In the genomic region with DNA sequence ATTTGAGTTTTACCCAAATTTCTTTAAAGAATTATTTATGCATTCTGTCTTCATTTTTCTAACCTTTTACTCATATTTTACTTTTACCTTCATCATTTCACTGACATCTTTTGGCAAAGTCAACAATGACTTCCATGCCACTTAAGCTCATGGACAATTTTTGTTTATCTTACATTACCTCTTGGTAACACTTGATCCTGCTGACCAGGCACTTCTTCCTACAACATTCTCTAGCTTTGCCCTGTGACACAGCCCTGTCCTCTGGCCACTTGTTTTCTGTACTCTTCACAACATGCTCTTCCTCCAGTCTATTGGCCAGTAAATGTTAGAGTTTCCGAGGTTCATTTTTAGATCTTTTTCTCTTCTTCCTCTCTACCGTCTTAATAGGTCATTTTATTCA, we compare ENCODE assay signal across 7 cellular contexts.
"Had no signal": no experiment of that assay in that cellular context is flagged by ENCODE, and none has a peak within 500 bp of the region (broad histone marks: within the 10 kb centered on the region; RNA-seq: fewer than 3 reads in every experiment).

No MANE protein-coding gene starts in this region.

- H3K36me3 Mint-ChIP-seq: IgD-negative memory B cell had no signal

- H3K4me2 ChIP-seq: KMS-11 had no signal

- DNase-seq: KBM-7, KG1 had no signal

- ATAC-seq: K562 had no signal

- H3K4me3 Mint-ChIP-seq: IgD-negative memory B cell had no signal

- H3K4me1 Mint-ChIP-seq: IgD-negative memory B cell had no signal

- FAIRE-seq: HTR-8/SVneo, K562 had no signal

- H3K9ac ChIP-seq: KMS-11 had no signal

- H3K27ac ChIP-seq: HL-60, KMS-11 had no signal

- H3K27ac Mint-ChIP-seq: IgD-negative memory B cell had no signal

- H3K4me3 ChIP-seq: K562 had no signal
